In genomic region chr6:75608304-75608703, GRCh38 we compare ENCODE assay signal across 1 cellular context.
TF ChIP-seq lines count a peak whose summit lies in the region.

No MANE protein-coding gene starts in this region.

TF ChIP-seq in GM23338, 12 proteins besides CTCF, POLR2A, EP300 and RAD21 (continued from another document):
- TF ChIP-seq ZNF462 (CRISPR knock-in tag; IDR thresholded peaks at IDR 0.05) (no peak), EZH2 (IDR thresholded peaks at IDR 0.05; ENCODE audit: low read depth, unreplicated experiment) (no peak), NANOG (IDR thresholded peaks at IDR 0.05; ENCODE audit: borderline replicate concordance) (no peak), ZNF331 (CRISPR knock-in tag; IDR thresholded peaks at IDR 0.05; ENCODE audit: low read depth) (no peak), JUNB (IDR thresholded peaks at IDR 0.05; ENCODE audit: unreplicated experiment) (no peak), STAT1 (IDR thresholded peaks at IDR 0.05; ENCODE audit: unreplicated experiment) (no peak), EZH2phosphoT487 (IDR thresholded peaks at IDR 0.05; ENCODE audit: unreplicated experiment) (no peak), ETS1 (IDR thresholded peaks at IDR 0.05) (no peak), POLR2AphosphoS5 (IDR thresholded peaks at IDR 0.05; ENCODE audit: low read depth) (no peak), ZNF114 (CRISPR knock-in tag; IDR thresholded peaks at IDR 0.05) (no peak)
- TF ChIP-seq, protein P1, sequence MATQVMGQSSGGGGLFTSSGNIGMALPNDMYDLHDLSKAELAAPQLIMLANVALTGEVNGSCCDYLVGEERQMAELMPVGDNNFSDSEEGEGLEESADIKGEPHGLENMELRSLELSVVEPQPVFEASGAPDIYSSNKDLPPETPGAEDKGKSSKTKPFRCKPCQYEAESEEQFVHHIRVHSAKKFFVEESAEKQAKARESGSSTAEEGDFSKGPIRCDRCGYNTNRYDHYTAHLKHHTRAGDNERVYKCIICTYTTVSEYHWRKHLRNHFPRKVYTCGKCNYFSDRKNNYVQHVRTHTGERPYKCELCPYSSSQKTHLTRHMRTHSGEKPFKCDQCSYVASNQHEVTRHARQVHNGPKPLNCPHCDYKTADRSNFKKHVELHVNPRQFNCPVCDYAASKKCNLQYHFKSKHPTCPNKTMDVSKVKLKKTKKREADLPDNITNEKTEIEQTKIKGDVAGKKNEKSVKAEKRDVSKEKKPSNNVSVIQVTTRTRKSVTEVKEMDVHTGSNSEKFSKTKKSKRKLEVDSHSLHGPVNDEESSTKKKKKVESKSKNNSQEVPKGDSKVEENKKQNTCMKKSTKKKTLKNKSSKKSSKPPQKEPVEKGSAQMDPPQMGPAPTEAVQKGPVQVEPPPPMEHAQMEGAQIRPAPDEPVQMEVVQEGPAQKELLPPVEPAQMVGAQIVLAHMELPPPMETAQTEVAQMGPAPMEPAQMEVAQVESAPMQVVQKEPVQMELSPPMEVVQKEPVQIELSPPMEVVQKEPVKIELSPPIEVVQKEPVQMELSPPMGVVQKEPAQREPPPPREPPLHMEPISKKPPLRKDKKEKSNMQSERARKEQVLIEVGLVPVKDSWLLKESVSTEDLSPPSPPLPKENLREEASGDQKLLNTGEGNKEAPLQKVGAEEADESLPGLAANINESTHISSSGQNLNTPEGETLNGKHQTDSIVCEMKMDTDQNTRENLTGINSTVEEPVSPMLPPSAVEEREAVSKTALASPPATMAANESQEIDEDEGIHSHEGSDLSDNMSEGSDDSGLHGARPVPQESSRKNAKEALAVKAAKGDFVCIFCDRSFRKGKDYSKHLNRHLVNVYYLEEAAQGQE (IDR thresholded peaks at IDR 0.05; ENCODE audit: unreplicated experiment), result no peak
